21 cellular contexts compared by ENCODE assay signal in the genomic region with DNA sequence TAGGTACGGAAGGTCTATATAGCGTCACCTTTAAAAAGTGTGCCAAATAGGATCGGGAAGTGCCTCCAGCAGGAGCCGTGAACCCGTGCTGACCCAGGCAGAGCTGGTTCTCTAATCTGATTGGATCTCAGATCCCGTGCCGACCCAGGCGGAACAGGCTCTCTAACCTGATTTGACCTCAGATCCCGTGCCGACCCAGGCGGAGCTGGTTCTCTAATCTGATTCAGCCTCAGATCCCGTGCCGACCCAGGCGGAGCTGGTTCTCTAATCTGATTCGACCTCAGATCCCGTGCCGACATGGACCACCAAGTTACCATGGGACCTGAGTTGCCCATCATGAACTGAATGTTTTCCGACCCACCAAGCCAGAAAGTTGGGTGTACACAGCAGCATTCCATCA.
DNase-seq lines count a peak whose midpoint lies in the region; ATAC-seq, FAIRE-seq and TF ChIP-seq lines count a peak whose summit lies in the region.
"Had no signal": no experiment of that assay in that cellular context is flagged by ENCODE, and none has a peak within 500 bp of the region (broad histone marks: within the 10 kb centered on the region; RNA-seq: fewer than 3 reads in every experiment).

No MANE protein-coding gene starts in this region.

- TF ChIP-seq EP300 in suprapubic skin (IDR thresholded peaks at IDR 0.05): no peak

- TF ChIP-seq CTCF in kidney (IDR thresholded peaks at IDR 0.05; ENCODE audit: borderline replicate concordance, extremely low read depth, insufficient read depth) (no peak), suprapubic skin (IDR thresholded peaks at IDR 0.05) (no peak)

- H3K36me3 ChIP-seq in kidney (ENCODE audit: control insufficient read depth in 1 of 2, insufficient read depth in 2 of 2, low read length in 2 of 2): no peaks in the 10 kb centered on the region
- H3K36me3 ChIP-seq in suprapubic skin: no peaks in the 10 kb centered on the region

- peak; percentile 29 for DNase-seq in SIG-M5 treated with dmso at 0.1 percent for 504 hours (lab: John Stamatoyannopoulos, UW; ENCODE audit: unreplicated experiment)
- DNase-seq in SIG-M5 (lab: John Stamatoyannopoulos, UW): no peak
- DNase-seq in kidney: peak; percentile 26
- peak; percentile 47 for DNase-seq in sciatic nerve (ENCODE audit: low spot score)
- DNase-seq in suprapubic skin (ENCODE audit: low spot score in 2 of 2): peak; percentile 26 to 49
- no peak for DNase-seq in COLO668 (lab: John Stamatoyannopoulos, UW; ENCODE audit: unreplicated experiment)
- DNase-seq in NOMO-1 (lab: John Stamatoyannopoulos, UW; ENCODE audit: unreplicated experiment in 2 of 2): no peak
- no peak for DNase-seq in mucosa of gallbladder (ENCODE audit: low spot score)
- DNase-seq: AML-193; CD4-positive, alpha-beta T cell; DMS153; DMS79; GDM1; GM23248; HCEC 1CT had no signal

- 92% methylated on average over 17 of the region's 18 CpGs for WGBS in suprapubic skin

- no peak overlapping the region for H3K4me3 ChIP-seq in kidney (ENCODE audit: low read length in 2 of 2)
- no peak overlapping the region for H3K4me3 ChIP-seq in suprapubic skin
- H3K4me3 ChIP-seq: A549, GM23248 had no signal

- H3K27me3 ChIP-seq in suprapubic skin: no peaks in the 10 kb centered on the region

- intact Hi-C loops in kidney (cut with DNase I) (no loop called here), sciatic nerve (cut with DNase I) (no loop called here)

- no peak overlapping the region for H3K27ac ChIP-seq in kidney (ENCODE audit: low read depth in 2 of 2, low read length in 2 of 2)
- H3K27ac ChIP-seq in suprapubic skin: no peak overlapping the region
- H3K27ac ChIP-seq: 22Rv1, A549, C4-2B, GM23248, HL-60 had no signal

- H3K9me3 ChIP-seq in kidney (ENCODE audit: control insufficient read depth in 1 of 2, low read length in 2 of 2): no peaks in the 10 kb centered on the region
- H3K9me3 ChIP-seq in suprapubic skin: peaks cover 14% of the 10 kb centered on the region
- H3K9me3 ChIP-seq: A549 had no signal

- FAIRE-seq in kidney (lab: Jason Lieb, UNC): no peak
- FAIRE-seq: A549, GM12892, GM18507 had no signal

- H3K9ac ChIP-seq in kidney (ENCODE audit: low read length in 2 of 2): no peak overlapping the region
- H3K9ac ChIP-seq: GM23248 had no signal

- ATAC-seq in sciatic nerve: no peak
- ATAC-seq: A549 had no signal

- no peak for TF ChIP-seq POLR2A in suprapubic skin (IDR thresholded peaks at IDR 0.05)

- H3K4me1 ChIP-seq in kidney (ENCODE audit: control insufficient read depth in 1 of 2, insufficient read depth in 1 of 2, low read depth in 1 of 2, low read length in 2 of 2): no peaks in the 10 kb centered on the region
- no peaks in the 10 kb centered on the region for H3K4me1 ChIP-seq in suprapubic skin
- H3K4me1 ChIP-seq: A549 had no signal

Comparison
In these comparisons a context has a peak if more than half of its experiments do, and no peak if none do; other contexts are left out.
1. DNase-seq: peak in SIG-M5 treated with dmso at 0.1 percent for 504 hours (single experiment), kidney (single experiment), sciatic nerve (single experiment) and suprapubic skin (2 of 2); none in SIG-M5 (single experiment), COLO668 (single experiment), NOMO-1 (0 of 2) and mucosa of gallbladder (single experiment).